18 cellular contexts compared by ENCODE assay signal in genomic region chr1:31198150-31198549, GRCh38. TPM values are rescaled to one million over a fixed set of nuclear protein-coding genes. Genes with fewer than 3 reads are reported as not detected.
"Had no signal": no experiment of that assay in that cellular context is flagged by ENCODE, and none has a peak within 500 bp of the region (broad histone marks: within the 10 kb centered on the region; RNA-seq: fewer than 3 reads in every experiment).

No MANE protein-coding gene starts in this region.

- DNase-seq: activated CD4-positive, alpha-beta T cell treated with anti-CD3 and anti-CD28 coated beads, Interleukin-2, amount 10 ng/mL, durations not matched to agents 7 days and 5 days; activated CD8-positive, alpha-beta memory T cell treated with anti-CD3 and anti-CD28 coated beads, Interleukin-2, amount 50 U/mL, for 4 hours; activated effector memory CD4-positive, alpha-beta T cell treated with Interleukin-2 at 50 U/mL for 16 hours; activated naive CD4-positive, alpha-beta T cell treated with anti-CD3 and anti-CD28 coated beads, Interleukin-2, amount 10 ng/mL, durations not matched to agents 7 days and 5 days; activated naive CD8-positive, alpha-beta T cell treated with anti-CD3 and anti-CD28 coated beads, Interleukin-2, amount 50 U/mL, for 24 hours; activated T-cell treated with anti-CD3 and anti-CD28 coated beads, Interleukin-2, amount 50 U/mL, for 48 hours; anterior cingulate cortex; brain microvascular endothelial cell; central memory CD4-positive, alpha-beta T cell; colonic mucosa; left ventricle myocardium superior; ovary; sigmoid colon; stimulated activated naive B cell treated with anti-CD40 and anti-IgM and Interleukin-4, amounts not matched to agents 10 μg/mL and 1 μg/mL and 100 μg/mL, for 72 hours; SW 1271 had no signal

- H3K27ac ChIP-seq: brain microvascular endothelial cell, colonic mucosa, ovary, sigmoid colon had no signal

- H3K27me3 ChIP-seq: brain microvascular endothelial cell, colonic mucosa, ovary, sigmoid colon had no signal

- H3K36me3 ChIP-seq: brain microvascular endothelial cell, colonic mucosa, ovary, sigmoid colon had no signal

- H3K4me3 ChIP-seq: colonic mucosa, ovary, sigmoid colon had no signal

RNA-seq across cellular contexts. Expression of gene NKAIN1, which starts 41.5 kb away (rescaled TPM):
- total RNA-seq: left ventricle myocardium superior; pulmonary artery endothelial cell; T-helper 2 cell treated with Interferon-gamma antibody and Interleukin-4, amounts not matched to agents 100 ng/mL and 5 ng/mL, for 36 hours; ureter had no signal
